In genomic region chr2:8441371-8441770, GRCh38 we compare ENCODE assay signal across 20 cellular contexts.
"Had no signal": no experiment of that assay in that cellular context is flagged by ENCODE, and none has a peak within 500 bp of the region (broad histone marks: within the 10 kb centered on the region; RNA-seq: fewer than 3 reads in every experiment).

No MANE protein-coding gene starts in this region.

- H3K4me3 Mint-ChIP-seq: activated naive CD4-positive, alpha-beta T cell treated with anti-CD3 and anti-CD28 coated beads, Interleukin-2, amount 10 ng/mL, durations not matched to agents 7 days and 5 days; activated naive CD8-positive, alpha-beta T cell treated with anti-CD3 and anti-CD28 coated beads for 36 hours; activated T-cell treated with anti-CD3 and anti-CD28 coated beads, Interleukin-2, amount 50 U/mL, for 72 hours; T-helper 17 cell; WTC11 had no signal

- DNase-seq: activated CD4-positive, alpha-beta T cell treated with anti-CD3 and anti-CD28 coated beads for 48 hours; activated CD4-positive, alpha-beta T cell treated with anti-CD3 and anti-CD28 coated beads, Interleukin-2, amount 50 U/mL, for 4 hours; activated CD4-positive, CD25-positive, alpha-beta regulatory T cell treated with anti-CD3 and anti-CD28 coated beads, Interleukin-2, amount 50 U/mL, for 72 hours; activated CD8-positive, alpha-beta memory T cell treated with anti-CD3 and anti-CD28 coated beads, Interleukin-2, amount 50 U/mL, for 4 hours; activated gamma-delta T cell treated with Interleukin-2 at 50 U/mL for 16 hours; activated naive CD4-positive, alpha-beta T cell treated with anti-CD3 and anti-CD28 coated beads, Interleukin-2, amount 10 ng/mL, durations not matched to agents 7 days and 5 days; activated naive CD8-positive, alpha-beta T cell treated with anti-CD3 and anti-CD28 coated beads for 36 hours; activated T-cell treated with anti-CD3 and anti-CD28 coated beads, Interleukin-2, amount 50 U/mL, for 72 hours; NCI-H1048; NCI-H146; NCI-H187 treated with DMSO at 0.1 percent for 48 hours; NCI-H2081 treated with DMSO at 0.1 percent for 48 hours; NCI-H446; NCI-H524; PC-9; SIG-M5; T-helper 17 cell; T-helper 9 cell had no signal

- H3K4me3 ChIP-seq: PC-9 had no signal

- H3K9me3 Mint-ChIP-seq: activated naive CD4-positive, alpha-beta T cell treated with anti-CD3 and anti-CD28 coated beads, Interleukin-2, amount 10 ng/mL, durations not matched to agents 7 days and 5 days; activated naive CD8-positive, alpha-beta T cell treated with anti-CD3 and anti-CD28 coated beads for 36 hours; activated T-helper 2 cell treated with anti-CD3 and anti-CD28 coated beads, Interferon-gamma antibody, Interleukin-2, Interleukin-4, amounts not matched to agents 10 μg/mL and 5 μg/mL and 100 μg/mL, durations not matched to agents 14 hours and 24 hours and 36 hours had no signal

- H3K36me3 Mint-ChIP-seq: activated naive CD4-positive, alpha-beta T cell treated with anti-CD3 and anti-CD28 coated beads, Interleukin-2, amount 10 ng/mL, durations not matched to agents 7 days and 5 days; activated naive CD8-positive, alpha-beta T cell treated with anti-CD3 and anti-CD28 coated beads for 36 hours; WTC11 had no signal

- H3K27ac Mint-ChIP-seq: activated naive CD4-positive, alpha-beta T cell treated with anti-CD3 and anti-CD28 coated beads, Interleukin-2, amount 10 ng/mL, durations not matched to agents 7 days and 5 days; activated naive CD8-positive, alpha-beta T cell treated with anti-CD3 and anti-CD28 coated beads for 36 hours; activated T-cell treated with anti-CD3 and anti-CD28 coated beads, Interleukin-2, amount 50 U/mL, for 72 hours; activated T-helper 2 cell treated with anti-CD3 and anti-CD28 coated beads, Interferon-gamma antibody, Interleukin-2, Interleukin-4, amounts not matched to agents 10 μg/mL and 5 μg/mL and 100 μg/mL, durations not matched to agents 14 hours and 24 hours and 36 hours; T-helper 17 cell; WTC11 had no signal

- H3K27me3 Mint-ChIP-seq: T-helper 17 cell had no signal

- H3K27ac ChIP-seq: PC-9 had no signal

- ATAC-seq: activated T-cell treated with anti-CD3 and anti-CD28 coated beads, Interleukin-2, amount 50 U/mL, for 72 hours; T-helper 17 cell; WTC11 had no signal

- H3K4me2 ChIP-seq: PC-9 had no signal

- H2AFZ ChIP-seq: PC-9 had no signal
